In the genomic region with DNA sequence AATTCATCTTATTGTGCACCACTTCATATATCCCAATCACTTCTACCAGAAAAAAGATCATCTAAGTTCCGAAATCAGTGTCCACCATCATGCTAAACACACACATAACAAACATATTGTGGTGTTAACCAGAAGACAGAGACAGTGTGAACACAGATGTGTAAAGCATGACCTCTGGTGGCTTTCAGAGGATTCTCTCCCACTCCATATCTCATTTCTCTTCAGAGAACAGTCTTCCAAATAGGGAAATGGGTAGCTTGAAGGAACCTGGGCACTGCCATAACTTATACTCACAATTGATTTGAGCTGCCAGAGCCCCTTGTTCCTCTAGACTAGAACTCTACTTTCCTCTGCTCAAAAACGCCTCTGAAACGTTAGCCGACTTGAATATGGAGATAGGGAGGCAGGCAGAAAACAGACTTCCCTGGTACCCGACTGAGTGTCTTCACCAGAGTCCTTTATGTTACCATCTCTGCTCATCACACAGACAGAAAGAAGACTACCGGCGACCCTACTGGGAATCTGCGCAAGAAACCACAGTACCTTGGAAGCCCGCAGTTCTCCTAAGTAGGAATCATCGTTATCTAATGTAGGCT, we compare ENCODE assay signal across 1 cellular context.
TF ChIP-seq lines count a peak whose summit lies in the region.

No MANE protein-coding gene starts in this region.

TF ChIP-seq in HepG2, 621 proteins besides CTCF, POLR2A, EP300 and RAD21:
- peak; percentile 44; the same call in 1 of the 2 replicates for TF ChIP-seq ZNF629 (CRISPR knock-in tag; conservative IDR thresholded peaks at IDR 0.05)
- no peak for TF ChIP-seq EHMT2 (IDR thresholded peaks at IDR 0.05; ENCODE audit: borderline replicate concordance, low read depth, low read length)
- TF ChIP-seq NAIF1 (CRISPR knock-in tag; IDR thresholded peaks at IDR 0.05; ENCODE audit: borderline replicate concordance) = 0 out of 2 replicates have a peak, but pooled peaks have one; percentile 13
- 0 out of 2 replicates have a peak, but pooled peaks have one; percentile 3 for TF ChIP-seq CCDC6 (CRISPR knock-in tag; IDR thresholded peaks at IDR 0.05)
- no peak for TF ChIP-seq ZNF562 (CRISPR knock-in tag; IDR thresholded peaks at IDR 0.05; ENCODE audit: borderline replicate concordance)
- TF ChIP-seq ZNF747 (CRISPR knock-in tag; IDR thresholded peaks at IDR 0.05; ENCODE audit: borderline replicate concordance) = no peak
- TF ChIP-seq ZNF660 (CRISPR knock-in tag; IDR thresholded peaks at IDR 0.05; ENCODE audit: borderline replicate concordance, low read depth) = no peak
- TF ChIP-seq GATA4 (IDR thresholded peaks at IDR 0.05; ENCODE audit: borderline replicate concordance, low read depth) = no peak
- peak; percentile 19; the same call in 1 of the 2 replicates for TF ChIP-seq ZFP82 (CRISPR knock-in tag; IDR thresholded peaks at IDR 0.05; ENCODE audit: borderline replicate concordance)
- TF ChIP-seq STAG1 (CRISPR knock-in tag; IDR thresholded peaks at IDR 0.05) = peak; percentile 82
- no peak for TF ChIP-seq HNRNPLL (IDR thresholded peaks at IDR 0.05; ENCODE audit: low read depth, low read length, poor library complexity, severe bottlenecking)
- peak; percentile 61 for TF ChIP-seq SMC3 (IDR thresholded peaks at IDR 0.05; ENCODE audit: low read length)
- TF ChIP-seq, protein P1, sequence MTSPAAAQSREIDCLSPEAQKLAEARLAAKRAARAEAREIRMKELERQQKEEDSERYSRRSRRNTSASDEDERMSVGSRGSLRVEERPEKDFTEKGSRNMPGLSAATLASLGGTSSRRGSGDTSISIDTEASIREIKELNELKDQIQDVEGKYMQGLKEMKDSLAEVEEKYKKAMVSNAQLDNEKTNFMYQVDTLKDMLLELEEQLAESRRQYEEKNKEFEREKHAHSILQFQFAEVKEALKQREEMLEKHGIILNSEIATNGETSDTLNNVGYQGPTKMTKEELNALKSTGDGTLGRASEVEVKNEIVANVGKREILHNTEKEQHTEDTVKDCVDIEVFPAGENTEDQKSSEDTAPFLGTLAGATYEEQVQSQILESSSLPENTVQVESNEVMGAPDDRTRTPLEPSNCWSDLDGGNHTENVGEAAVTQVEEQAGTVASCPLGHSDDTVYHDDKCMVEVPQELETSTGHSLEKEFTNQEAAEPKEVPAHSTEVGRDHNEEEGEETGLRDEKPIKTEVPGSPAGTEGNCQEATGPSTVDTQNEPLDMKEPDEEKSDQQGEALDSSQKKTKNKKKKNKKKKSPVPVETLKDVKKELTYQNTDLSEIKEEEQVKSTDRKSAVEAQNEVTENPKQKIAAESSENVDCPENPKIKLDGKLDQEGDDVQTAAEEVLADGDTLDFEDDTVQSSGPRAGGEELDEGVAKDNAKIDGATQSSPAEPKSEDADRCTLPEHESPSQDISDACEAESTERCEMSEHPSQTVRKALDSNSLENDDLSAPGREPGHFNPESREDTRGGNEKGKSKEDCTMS (CRISPR knock-in tag; conservative IDR thresholded peaks at IDR 0.05) = no peak
- no peak for TF ChIP-seq AGO1 (IDR thresholded peaks at IDR 0.05; ENCODE audit: low read depth, low read length, poor library complexity, severe bottlenecking)
- no peak for TF ChIP-seq MYC (CRISPR knock-in tag; IDR thresholded peaks at IDR 0.05; ENCODE audit: borderline replicate concordance)
- no peak for TF ChIP-seq DR1 (CRISPR knock-in tag; IDR thresholded peaks at IDR 0.05)
- no peak for TF ChIP-seq MTF2 (CRISPR knock-in tag; IDR thresholded peaks at IDR 0.05; ENCODE audit: borderline replicate concordance)
- TF ChIP-seq ATF7 (IDR thresholded peaks at IDR 0.05) = no peak
- no peak for TF ChIP-seq ATF7 (CRISPR knock-in tag; IDR thresholded peaks at IDR 0.05)
TF ChIP-seq in HepG2: peak in this region for 6.
